In the genomic region with DNA sequence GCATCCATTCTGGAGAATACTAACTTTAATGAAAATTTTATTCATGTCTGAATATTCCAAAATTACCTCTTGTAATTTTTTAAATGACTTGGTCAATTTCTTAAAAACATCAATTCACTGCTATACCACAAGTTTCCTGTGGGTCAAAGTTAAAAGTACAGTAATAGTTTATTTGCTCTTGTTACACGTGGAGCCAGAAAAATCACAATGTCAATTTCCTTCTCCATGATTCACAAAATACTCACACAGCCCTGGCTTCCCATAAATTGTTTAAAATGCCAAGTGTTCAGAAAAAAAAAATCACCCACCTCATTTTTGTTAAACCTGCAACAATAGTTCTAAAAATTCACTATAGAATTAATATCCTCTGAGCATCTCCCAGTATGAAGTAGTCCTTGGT, we compare ENCODE assay signal across 31 cellular contexts.
"Had no signal": no experiment of that assay in that cellular context is flagged by ENCODE, and none has a peak within 500 bp of the region (broad histone marks: within the 10 kb centered on the region; RNA-seq: fewer than 3 reads in every experiment).

No MANE protein-coding gene starts in this region.

- DNase-seq: activated effector memory CD4-positive, alpha-beta T cell treated with anti-CD3 and anti-CD28 coated beads, Interleukin-2, amount 50 U/mL, for 16 hours; activated effector memory CD4-positive, alpha-beta T cell treated with Interleukin-2 at 50 U/mL for 16 hours; activated gamma-delta T cell; activated gamma-delta T cell treated with Interleukin-2 at 50 U/mL for 16 hours; activated naive CD4-positive, alpha-beta T cell; activated naive CD4-positive, alpha-beta T cell treated with anti-CD3 and anti-CD28 coated beads for 36 hours; activated naive CD4-positive, alpha-beta T cell treated with anti-CD3 and anti-CD28 coated beads, Interleukin-2, amount 10 ng/mL, durations not matched to agents 7 days and 5 days; activated naive CD4-positive, alpha-beta T cell treated with anti-CD3 and anti-CD28 coated beads, Interleukin-2, amount 50 U/mL, for 16 hours; activated naive CD4-positive, alpha-beta T cell treated with Interleukin-2 at 50 U/mL for 16 hours; activated naive CD8-positive, alpha-beta T cell treated with anti-CD3 and anti-CD28 coated beads for 36 hours; activated naive CD8-positive, alpha-beta T cell treated with anti-CD3 and anti-CD28 coated beads, Interleukin-2, amount 10 ng/mL, durations not matched to agents 7 days and 5 days; activated naive CD8-positive, alpha-beta T cell treated with anti-CD3 and anti-CD28 coated beads, Interleukin-2, amount 50 U/mL, for 24 hours; activated T-cell treated with anti-CD3 and anti-CD28 coated beads, Interleukin-2, amount 50 U/mL, for 24 hours; activated T-cell treated with anti-CD3 and anti-CD28 coated beads, Interleukin-2, amount 50 U/mL, for 4 hours; activated T-cell treated with anti-CD3 and anti-CD28 coated beads, Interleukin-2, amount 50 U/mL, for 48 hours; activated T-cell treated with anti-CD3 and anti-CD28 coated beads, Interleukin-2, amount 50 U/mL, for 72 hours; adrenal gland; amniotic stem cell; amygdala; anterior cingulate cortex; aorta; body of pancreas; brain microvascular endothelial cell; caudate nucleus; central memory CD4-positive, alpha-beta T cell; cerebellar nuclear complex had no signal

- H3K9me3 ChIP-seq: adrenal gland, ascending aorta, body of pancreas, breast epithelium had no signal

- H3K36me3 ChIP-seq: adrenal gland, ascending aorta, brain microvascular endothelial cell, breast epithelium, cardiac muscle cell had no signal

- H3K4me1 ChIP-seq: adrenal gland, ascending aorta, body of pancreas, breast epithelium had no signal

- H3K4me3 ChIP-seq: adrenal gland, ascending aorta, body of pancreas, breast epithelium, cardiac muscle cell had no signal

- H3K27me3 ChIP-seq: adrenal gland, ascending aorta, body of pancreas, brain microvascular endothelial cell, breast epithelium, cardiac muscle cell had no signal

- ATAC-seq: activated naive CD4-positive, alpha-beta T cell treated with anti-CD3 and anti-CD28 coated beads, Interleukin-2, amount 50 U/mL, for 72 hours; activated naive CD8-positive, alpha-beta T cell treated with anti-CD3 and anti-CD28 coated beads, Interleukin-2, amount 50 U/mL, for 24 hours; activated T-cell treated with anti-CD3 and anti-CD28 coated beads, Interleukin-2, amount 50 U/mL, for 4 hours; activated T-cell treated with anti-CD3 and anti-CD28 coated beads, Interleukin-2, amount 50 U/mL, for 72 hours; activated T-helper 17 cell treated with anti-CD3 and anti-CD28 coated beads, Interleukin-2, amount 50 U/mL, for 72 hours; body of pancreas had no signal

- H3K27ac ChIP-seq: adrenal gland, ascending aorta, body of pancreas, brain microvascular endothelial cell, breast epithelium, cardiac muscle cell had no signal
